In the genomic region with DNA sequence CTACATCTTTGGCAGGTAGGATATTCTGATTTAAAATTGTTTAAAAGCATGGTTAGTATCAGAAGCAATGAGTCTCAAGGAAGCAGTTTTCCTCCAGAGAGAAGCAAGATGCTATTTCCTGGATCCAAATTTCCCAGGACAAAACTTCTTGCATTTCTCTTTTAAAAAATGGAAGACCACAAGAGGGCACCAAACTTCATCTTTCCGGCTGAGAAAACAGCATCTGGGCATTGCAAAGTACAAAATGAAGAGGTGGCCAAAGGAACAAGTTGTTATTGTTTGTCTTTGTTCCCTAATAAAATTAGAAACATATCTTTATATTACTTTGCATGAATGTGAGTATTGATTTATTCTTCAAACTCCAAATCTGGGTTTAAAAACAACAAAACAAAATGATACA, we compare ENCODE assay signal across 8 cellular contexts.
DNase-seq lines count a peak whose midpoint lies in the region; ATAC-seq and TF ChIP-seq lines count a peak whose summit lies in the region.

No MANE protein-coding gene starts in this region.

- H3K27ac ChIP-seq in MM.1S (ENCODE audit: low read length) (no peak overlapping the region), ascending aorta (peak overlapping the region in 1 of 2 donors; percentile 32), tibial artery (no peak overlapping the region)

- H3K4me2 ChIP-seq in MM.1S (ENCODE audit: low read depth, low read length), result no peak overlapping the region

- H3K4me3 ChIP-seq in MM.1S (ENCODE audit: low read length) (no peak overlapping the region), ascending aorta (no peak overlapping the region), tibial artery (no peak overlapping the region)

- no peaks in the 10 kb centered on the region for H4K20me1 ChIP-seq in MM.1S (ENCODE audit: insufficient read depth, low read length)

- H3K4me1 ChIP-seq in MM.1S (ENCODE audit: low read length), result no peaks in the 10 kb centered on the region
- peaks cover 5 to 23% of the 10 kb centered on the region in 2 donors for H3K4me1 ChIP-seq in ascending aorta
- H3K4me1 ChIP-seq in tibial artery, result peaks cover 0 to 42% (median 22%) of the 10 kb centered on the region in 4 donors

- TF ChIP-seq CTCF in MM.1S (IDR thresholded peaks at IDR 0.05; ENCODE audit: low read length) (peak; percentile 41), ascending aorta (IDR thresholded peaks at IDR 0.05) (peak; percentile 42 to 72 (median 60)), tibial artery (IDR thresholded peaks at IDR 0.05) (peak; percentile 60 to 72)

- peak; percentile 0 for DNase-seq in NCI-H510A treated with DMSO at 0.1 percent for 48 hours (lab: John Stamatoyannopoulos, UW)
- no peak for DNase-seq in NCI-H510A (lab: John Stamatoyannopoulos, UW)
- DNase-seq in MM.1S, result no peak
- DNase-seq in ascending aorta (ENCODE audit: low spot score in 2 of 2), result no peak
- peak; percentile 80 for DNase-seq in inferior parietal cortex (ENCODE audit: extremely low spot score)
- no peak for DNase-seq in tibial artery
- DNase-seq in ureter (ENCODE audit: low spot score), result no peak

- intact Hi-C loops in ascending aorta (cut with DNase I), result loop anchor here (1.0 to 2.0 kb wide), 2 partner anchors 60 to 228 kb away; a partner anchor contains a TSS
- intact Hi-C loops in tibial artery (cut with DNase I; ENCODE audit: low total_unique reads), result loop anchor here (2.0 kb wide), 1 partner anchor 228 kb away; no protein-coding TSS in a partner anchor

- H3K36me3 ChIP-seq in MM.1S (replicated peaks; ENCODE audit: insufficient read depth, low read length), result no peaks in the 10 kb centered on the region
- no peaks in the 10 kb centered on the region for H3K36me3 ChIP-seq in ascending aorta
- H3K36me3 ChIP-seq in tibial artery, result no peaks in the 10 kb centered on the region

- H3K9me2 ChIP-seq in MM.1S (replicated peaks; ENCODE audit: insufficient read depth, low read length), result no peaks in the 10 kb centered on the region

- no peak overlapping the region for H2AFZ ChIP-seq in MM.1S (ENCODE audit: low read length)

- no peak for ATAC-seq in GM19351 (IDR thresholded peaks at IDR 0.05; ENCODE audit: unreplicated experiment)

- no peaks in the 10 kb centered on the region for H3K79me2 ChIP-seq in MM.1S (ENCODE audit: low read length)

- no peaks in the 10 kb centered on the region for H3F3A ChIP-seq in MM.1S (ENCODE audit: insufficient read depth, low read length)

- H3K27me3 ChIP-seq in MM.1S (replicated peaks; ENCODE audit: insufficient read depth, low read length) (no peaks in the 10 kb centered on the region), ascending aorta (no peaks in the 10 kb centered on the region), tibial artery (no peaks in the 10 kb centered on the region)

- H3K9ac ChIP-seq in MM.1S (ENCODE audit: low read length), result no peak overlapping the region

- no peaks in the 10 kb centered on the region for H3K9me3 ChIP-seq in MM.1S (replicated peaks; ENCODE audit: insufficient read depth, low read length)
- H3K9me3 ChIP-seq in ascending aorta, result no peaks in the 10 kb centered on the region
- H3K9me3 ChIP-seq in tibial artery, result no peaks in the 10 kb centered on the region

Comparison
In these comparisons a context has a peak if more than half of its experiments do, and no peak if none do; other contexts are left out.
1. DNase-seq: peak in NCI-H510A treated with DMSO at 0.1 percent for 48 hours (single experiment) and inferior parietal cortex (single experiment); none in NCI-H510A (single experiment), MM.1S (single experiment), ascending aorta (0 of 2), tibial artery (0 of 2) and ureter (single experiment).
2. Peak in every context shown above with its lines, with median percentiles within 50 percentile points of each other: CTCF ChIP-seq.